In genomic region chr1:116674761-116675160, GRCh38 we compare ENCODE assay signal across 22 cellular contexts.
"Had no signal": no experiment of that assay in that cellular context is flagged by ENCODE, and none has a peak within 500 bp of the region (broad histone marks: within the 10 kb centered on the region; RNA-seq: fewer than 3 reads in every experiment).

No MANE protein-coding gene starts in this region.

- H3K4me3 ChIP-seq: ascending aorta, colonic mucosa, dorsolateral prefrontal cortex, left ventricle myocardium inferior, neural progenitor cell, spleen, testis had no signal

- FAIRE-seq: endothelial cell of umbilical vein, frontal cortex had no signal

- H3K27me3 ChIP-seq: ascending aorta, colonic mucosa, neural progenitor cell, testis had no signal

- DNase-seq: activated CD4-positive, alpha-beta T cell treated with anti-CD3 and anti-CD28 coated beads, Interleukin-2, amount 10 ng/mL, durations not matched to agents 24 days and 14 days; activated CD8-positive, alpha-beta T cell treated with anti-CD3 and anti-CD28 coated beads for 36 hours; activated gamma-delta T cell treated with Interleukin-2 at 50 U/mL for 16 hours; activated T-cell treated with anti-CD3 and anti-CD28 coated beads, Interleukin-2, amount 50 U/mL, for 1 hour; colonic mucosa; dorsolateral prefrontal cortex; effector memory CD8-positive, alpha-beta T cell; glutamatergic neuron; hippocampal formation; left ventricle myocardium inferior; naive thymus-derived CD8-positive, alpha-beta T cell; retina; spleen; stimulated activated CD4-positive, alpha-beta T cell treated with anti-CD3 and anti-CD28 coated beads, Interleukin-4, amount 100 ng/mL, for 1 hour; stimulated activated naive CD4-positive, alpha-beta T cell; SW 1271; T-helper 17 cell; testis had no signal

- H3K36me3 ChIP-seq: ascending aorta, colonic mucosa, left ventricle myocardium inferior, neural progenitor cell, spleen had no signal
